ENCODE assay signal across 8 cellular contexts in the genomic region with DNA sequence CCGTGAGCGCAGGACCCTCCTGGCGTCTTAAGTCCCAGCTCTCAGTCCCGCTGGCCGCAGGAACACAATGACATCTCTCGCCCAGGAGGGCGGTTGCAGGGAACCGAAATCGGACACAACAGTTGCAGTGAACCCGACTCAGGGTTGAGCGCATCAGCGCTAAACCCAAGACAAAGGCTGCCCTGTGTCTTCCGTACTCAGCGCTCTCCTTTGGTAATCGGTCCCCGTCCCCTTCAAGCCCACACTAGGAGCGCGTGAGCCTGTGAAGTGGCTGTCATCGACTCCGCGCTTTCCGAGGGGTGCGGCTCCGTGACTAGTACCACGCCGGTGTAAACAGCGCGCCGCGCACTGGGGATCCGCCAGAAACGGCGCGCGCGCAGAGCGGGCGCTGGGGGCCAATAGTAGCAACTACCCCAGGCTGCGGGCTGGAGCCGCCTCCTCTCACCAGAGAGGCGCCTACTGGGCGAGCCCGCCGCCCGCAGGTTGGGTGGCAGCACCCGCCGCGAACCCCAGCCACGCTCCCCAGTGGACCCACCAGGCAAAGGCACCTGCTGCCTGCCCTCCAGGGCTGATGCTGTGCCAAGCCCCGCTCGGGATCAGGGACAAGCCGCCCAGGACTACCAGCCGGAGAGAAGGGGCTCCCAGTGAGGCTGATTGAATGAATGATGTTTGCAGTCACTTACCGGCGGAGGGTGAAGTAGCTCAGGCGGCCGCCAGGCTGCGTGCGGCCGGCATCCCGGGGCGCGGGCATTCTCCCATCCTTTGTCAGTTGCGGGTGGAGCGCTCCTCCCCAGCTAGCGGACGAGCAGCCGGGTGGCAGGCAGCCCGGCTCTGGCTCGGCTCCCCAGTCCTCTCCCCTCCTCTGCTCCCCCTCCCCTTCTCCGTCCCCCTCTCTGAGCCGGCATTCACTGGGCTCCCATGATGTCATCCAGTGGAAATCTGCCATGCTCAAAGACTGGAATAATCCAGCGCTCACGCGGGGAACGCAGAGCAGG.
DNase-seq lines count a peak whose midpoint lies in the region; ATAC-seq, FAIRE-seq and TF ChIP-seq lines count a peak whose summit lies in the region.

No MANE protein-coding gene starts in this region.

- no peaks in the 10 kb centered on the region for H3K79me2 ChIP-seq in keratinocyte (ENCODE audit: control insufficient read depth, insufficient read depth, low read length)

- WGBS in stomach, 5 donors, result 2 to 8% (median 5%) methylated on average over 19 to 76 of the region's 76 CpGs

- H3K9me1 ChIP-seq in keratinocyte (ENCODE audit: control insufficient read depth, extremely low read depth, insufficient read depth, low read length), result no peaks in the 10 kb centered on the region

- intact Hi-C loops in ascending aorta (cut with DNase I) (no loop called here), stomach (cut with DNase I; ENCODE audit: low total_unique reads) (no loop called here), left colon (cut with DNase I, micrococcal nuclease) (no loop called here)

- H3K9me3 ChIP-seq in ascending aorta (no peaks in the 10 kb centered on the region), keratinocyte (ENCODE audit: control insufficient read depth, low read depth, low read length) (no peaks in the 10 kb centered on the region), stomach (peaks cover 0 to 11% (median 0%) of the 10 kb centered on the region in 4 donors)

- H3K27me3 ChIP-seq in ascending aorta (no peaks in the 10 kb centered on the region), keratinocyte (ENCODE audit: control insufficient read depth, extremely low read depth, insufficient read depth, low read length) (peaks cover 21% of the 10 kb centered on the region), stomach (peaks cover 9 to 25% (median 18%) of the 10 kb centered on the region in 3 donors)

- TF ChIP-seq POLR2A in stomach (IDR thresholded peaks at IDR 0.05), result no peak

- no peak for TF ChIP-seq EP300 in stomach (IDR thresholded peaks at IDR 0.05)

- FAIRE-seq in keratinocyte (lab: Jason Lieb, UNC), result no peak

- TF ChIP-seq CTCF in ascending aorta (IDR thresholded peaks at IDR 0.05) (no peak), keratinocyte (optimal IDR thresholded peaks at IDR 0.05 in 1 of 3, IDR thresholded peaks at IDR 0.05 in 1 of 3, conservative IDR thresholded peaks at IDR 0.05 in 1 of 3; ENCODE audit: extremely low read depth in 1 of 3, insufficient read depth in 2 of 3, low read length in 3 of 3) (peak; percentile 32 to 63 (median 33)), stomach (IDR thresholded peaks at IDR 0.05) (no peak)

- H3K27ac ChIP-seq in ascending aorta, result no peak overlapping the region
- H3K27ac ChIP-seq in keratinocyte (ENCODE audit: control insufficient read depth, insufficient read depth, low read length), result no peak overlapping the region
- H3K27ac ChIP-seq in stomach, result no peak overlapping the region

- H3K4me1 ChIP-seq in ascending aorta (no peaks in the 10 kb centered on the region), keratinocyte (ENCODE audit: control insufficient read depth, extremely low read depth, insufficient read depth, low read length) (no peaks in the 10 kb centered on the region), stomach (peaks cover 0 to 13% (median 6%) of the 10 kb centered on the region in 4 donors)

- ATAC-seq in left colon, result no peak
- ATAC-seq in HG02571 (IDR thresholded peaks at IDR 0.05; ENCODE audit: unreplicated experiment), result no peak
- ATAC-seq in HG03139 (IDR thresholded peaks at IDR 0.05; ENCODE audit: unreplicated experiment), result no peak

- H3K9ac ChIP-seq in keratinocyte (ENCODE audit: control insufficient read depth, extremely low read depth, insufficient read depth, low read length), result no peak overlapping the region

- dilution Hi-C loops in keratinocyte (cut with MboI; ENCODE audit: extremely low pct_ligation_motif_present, low sequenced_read_pairs), result no loop called here

- peak overlapping the region; percentile 33 to 51 for H3K4me3 ChIP-seq in ascending aorta
- peak overlapping the region; percentile 11 to 47 (median 47) for H3K4me3 ChIP-seq in keratinocyte (ENCODE audit: control insufficient read depth in 2 of 3, extremely low read depth in 1 of 3, insufficient read depth in 2 of 3, low read depth in 1 of 3, low read length in 3 of 3)
- H3K4me3 ChIP-seq in stomach, result peak overlapping the region; percentile 19 to 30 (median 21)

- H2AFZ ChIP-seq in keratinocyte (ENCODE audit: control insufficient read depth, low read length), result peak overlapping the region; percentile 76

- DNase-seq in NCI-H510A treated with DMSO at 0.1 percent for 48 hours (lab: John Stamatoyannopoulos, UW) (peak; percentile 22), NCI-H510A (lab: John Stamatoyannopoulos, UW) (no peak), ascending aorta (ENCODE audit: low spot score in 2 of 2) (peak in 1 of 2 donors; percentile 59), keratinocyte (ENCODE audit: low read depth, low spot score) (no peak), stomach (no peak), left colon (no peak)

- peak overlapping the region; percentile 75 for H3K4me2 ChIP-seq in keratinocyte (ENCODE audit: control insufficient read depth, extremely low read depth, insufficient read depth, low read depth, low read length)

- H4K20me1 ChIP-seq in keratinocyte (ENCODE audit: control insufficient read depth, extremely low read depth, insufficient read depth, low read length), result no peaks in the 10 kb centered on the region

- H3K36me3 ChIP-seq in ascending aorta, result no peaks in the 10 kb centered on the region
- H3K36me3 ChIP-seq in keratinocyte (ENCODE audit: control insufficient read depth in 2 of 2, extremely low read depth in 1 of 2, insufficient read depth in 2 of 2, low read length in 2 of 2), result no peaks in the 10 kb centered on the region
- H3K36me3 ChIP-seq in stomach, result no peaks in the 10 kb centered on the region

Comparison
In these comparisons a context has a peak if more than half of its experiments do, and no peak if none do; other contexts are left out.
1. CTCF ChIP-seq: peak in keratinocyte (3 of 3); none in ascending aorta (0 of 3) and stomach (0 of 7).
2. Peak in every context shown above with its lines, with median percentiles within 50 percentile points of each other: H3K4me3 ChIP-seq.